ENCODE assay signal across 24 cellular contexts in the genomic region with DNA sequence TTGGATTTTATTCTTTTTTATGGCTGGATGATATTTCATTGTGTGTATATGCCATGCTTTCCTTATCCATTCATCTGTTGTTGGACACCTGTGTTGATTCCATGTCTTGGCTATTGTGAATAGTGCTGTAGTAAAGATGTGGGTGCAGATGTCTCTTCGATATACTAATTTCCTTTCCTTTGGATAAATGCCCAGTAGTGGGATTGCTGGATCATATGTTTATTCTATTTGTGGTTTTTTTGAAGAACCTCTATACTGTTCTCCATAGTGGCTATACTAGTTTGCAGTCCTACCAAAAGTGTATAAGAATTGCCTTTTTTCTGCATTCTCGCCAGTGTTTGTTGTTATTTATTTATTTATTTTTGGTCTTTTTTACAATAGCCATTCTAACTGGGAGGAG.
"Had no signal": no experiment of that assay in that cellular context is flagged by ENCODE, and none has a peak within 500 bp of the region (broad histone marks: within the 10 kb centered on the region; RNA-seq: fewer than 3 reads in every experiment).

No MANE protein-coding gene starts in this region.

- H3K4me3 ChIP-seq: body of pancreas, esophagus squamous epithelium, gastrocnemius medialis, hepatocyte, left ventricle myocardium inferior, lung, mucosa of descending colon, right atrium auricular region, smooth muscle cell, thyroid gland, upper lobe of right lung had no signal

- H3K79me2 ChIP-seq: hepatocyte had no signal

- H3K9me3 ChIP-seq: body of pancreas, esophagus squamous epithelium, gastrocnemius medialis, left ventricle myocardium inferior, mucosa of descending colon, right atrium auricular region, thyroid gland, upper lobe of right lung had no signal

- H3K36me3 ChIP-seq: esophagus squamous epithelium, gastrocnemius medialis, left ventricle myocardium inferior, right atrium auricular region, thyroid gland, upper lobe of right lung had no signal

- ATAC-seq: activated CD8-positive, alpha-beta memory T cell treated with anti-CD3 and anti-CD28 coated beads, Interleukin-2, amount 10 ng/mL, durations not matched to agents 7 days and 5 days; activated CD8-positive, alpha-beta T cell treated with anti-CD3 and anti-CD28 coated beads, Interleukin-2, amount 10 ng/mL, durations not matched to agents 7 days and 5 days; body of pancreas; gastrocnemius medialis; mucosa of descending colon; natural killer cell treated with Interleukin-12 subunit alpha and Interleukin-12 subunit beta and Interleukin-15 and Interleukin-18, amount 100 ng/mL, for 72 hours; stimulated activated memory B cell treated with anti-CD40 and anti-IgM and Interleukin-4, amounts not matched to agents 10 μg/mL and 1 μg/mL and 100 μg/mL, for 72 hours; stimulated activated naive CD8-positive, alpha-beta T cell treated with anti-CD3 and anti-CD28 coated beads, Interleukin-15, amount 100 ng/mL, for 72 hours; upper lobe of right lung had no signal

- DNase-seq: activated CD4-positive, CD25-positive, alpha-beta regulatory T cell treated with anti-CD3 and anti-CD28 coated beads, Interleukin-2, amount 50 U/mL, for 72 hours; activated CD8-positive, alpha-beta memory T cell treated with anti-CD3 and anti-CD28 coated beads, Interleukin-2, amount 10 ng/mL, durations not matched to agents 7 days and 5 days; activated CD8-positive, alpha-beta T cell treated with anti-CD3 and anti-CD28 coated beads, Interleukin-2, amount 10 ng/mL, durations not matched to agents 7 days and 5 days; activated T-cell treated with anti-CD3 and anti-CD28 coated beads, Interleukin-2, amount 50 U/mL, for 48 hours; body of pancreas; effector CD8-positive, alpha-beta T cell; esophagus squamous epithelium; gastrocnemius medialis; islet precursor cell; left ventricle myocardium inferior; mucosa of descending colon; stimulated activated CD4-positive, alpha-beta T cell treated with anti-CD3 and anti-CD28 coated beads, Interleukin-1b, Interleukin-23, amount 100 ng/mL, for 48 hours; stimulated activated CD4-positive, alpha-beta T cell treated with anti-CD3 and anti-CD28 coated beads, Interleukin-4, amount 100 ng/mL, for 4 hours; stimulated activated CD8-positive, alpha-beta memory T cell treated with anti-CD3 and anti-CD28 coated beads, Interleukin-4, amount 100 ng/mL, for 48 hours; stimulated activated naive CD8-positive, alpha-beta T cell treated with anti-CD3 and anti-CD28 coated beads, Interleukin-15, amount 100 ng/mL, for 72 hours; thyroid gland; upper lobe of right lung had no signal

- H3K27ac ChIP-seq: body of pancreas, epithelial cell of prostate, esophagus squamous epithelium, hepatocyte, left ventricle myocardium inferior, right atrium auricular region, thyroid gland, upper lobe of right lung had no signal

- H3K4me2 ChIP-seq: hepatocyte, smooth muscle cell had no signal

- H2AFZ ChIP-seq: hepatocyte had no signal

- H3K27me3 ChIP-seq: body of pancreas, esophagus squamous epithelium, gastrocnemius medialis, hepatocyte, right atrium auricular region, thyroid gland, upper lobe of right lung had no signal
